ENCODE assay signal across 27 cellular contexts in the genomic region with DNA sequence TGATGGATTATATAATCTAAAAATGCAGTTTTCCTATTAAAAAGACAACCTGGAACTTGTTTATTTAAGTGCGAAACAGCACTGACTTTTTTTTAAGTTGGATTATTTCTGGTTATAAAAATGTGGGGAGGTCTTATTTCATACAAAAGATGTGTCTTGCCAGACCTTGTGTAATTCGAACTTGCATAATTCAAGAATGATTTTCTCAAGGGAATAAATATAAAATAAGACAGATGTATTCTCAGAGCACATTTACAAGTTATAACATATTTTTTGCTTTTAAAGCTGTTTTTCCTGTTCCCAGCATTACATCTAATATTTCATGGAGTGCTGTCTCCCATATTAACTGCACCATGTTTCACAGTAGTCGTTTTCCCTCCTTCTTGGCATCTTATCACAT.
DNase-seq lines count a peak whose midpoint lies in the region; ATAC-seq and TF ChIP-seq lines count a peak whose summit lies in the region.
"Had no signal": no experiment of that assay in that cellular context is flagged by ENCODE, and none has a peak within 500 bp of the region (broad histone marks: within the 10 kb centered on the region; RNA-seq: fewer than 3 reads in every experiment).

No MANE protein-coding gene starts in this region.

- TF ChIP-seq POLR2A in spleen (IDR thresholded peaks at IDR 0.05) = no peak

- H3K4me3 ChIP-seq in adipocyte (ENCODE audit: low read length) = peak overlapping the region; percentile 46
- H3K4me3 ChIP-seq in skeletal muscle cell (ENCODE audit: low read depth, low read length) = no peak overlapping the region
- H3K4me3 ChIP-seq in spleen = no peak overlapping the region
- H3K4me3 ChIP-seq: testis had no signal

- H3K27ac ChIP-seq in spleen = no peak overlapping the region
- H3K27ac ChIP-seq: esophagus squamous epithelium, testis had no signal

- intact Hi-C loops in spleen (cut with DNase I; ENCODE audit: low total_unique reads) = no loop called here

- H3K9me3 ChIP-seq in adipocyte (ENCODE audit: control insufficient read depth, low read length) = no peaks in the 10 kb centered on the region
- H3K9me3 ChIP-seq in spleen = no peaks in the 10 kb centered on the region
- H3K9me3 ChIP-seq: esophagus squamous epithelium, testis had no signal

- no peak for TF ChIP-seq CTCF in spleen (IDR thresholded peaks at IDR 0.05 in 8 of 11, conservative IDR thresholded peaks at IDR 0.05 in 3 of 11)

- no peaks in the 10 kb centered on the region for H3K27me3 ChIP-seq in adipocyte (replicated peaks; ENCODE audit: control insufficient read depth, insufficient read depth, low read length)
- no peaks in the 10 kb centered on the region for H3K27me3 ChIP-seq in spleen (replicated peaks in 1 of 7)
- H3K27me3 ChIP-seq: esophagus squamous epithelium, testis had no signal

- no peak for ATAC-seq in GM19035 (IDR thresholded peaks at IDR 0.05; ENCODE audit: unreplicated experiment)
- ATAC-seq: HCT116; HepG2; stimulated activated memory B cell treated with anti-CD40 and anti-IgM and Interleukin-4, amounts not matched to agents 10 μg/mL and 1 μg/mL and 100 μg/mL, for 72 hours had no signal

- DNase-seq in GM04504 (ENCODE audit: low read depth) (peak; percentile 60), adipocyte (ENCODE audit: low read depth) (peak; percentile 85), fibroblast of peridontal ligament (ENCODE audit: extremely low read depth) (peak; percentile 91), skeletal muscle cell (ENCODE audit: low read depth) (peak; percentile 48), midbrain (lab: John Stamatoyannopoulos, UW) (no peak), Kasumi-1 (lab: John Stamatoyannopoulos, UW) (no peak), spleen (no peak)
- DNase-seq: activated CD4-positive, alpha-beta T cell treated with anti-CD3 and anti-CD28 coated beads, Interleukin-2, amount 50 U/mL, for 4 hours; activated CD4-positive, CD25-positive, alpha-beta regulatory T cell; activated naive CD8-positive, alpha-beta T cell treated with anti-CD3 and anti-CD28 coated beads for 36 hours; CD4-positive, alpha-beta T cell; cerebellar nuclear complex; effector CD4-positive, alpha-beta T cell; esophagus squamous epithelium; head of caudate nucleus; NCI-H1105 treated with DMSO at 0.1 percent for 48 hours; NCI-H2029; NCI-H82; OCI-M1; stimulated activated CD4-positive, alpha-beta T cell treated with anti-CD3 and anti-CD28 coated beads, Interleukin-2, amount 100 ng/mL, for 48 hours; SW 1271; T1000; testis had no signal

- H3K4me1 ChIP-seq in adipocyte (ENCODE audit: control insufficient read depth, insufficient read depth, low read length) = peaks cover 16% of the 10 kb centered on the region
- no peaks in the 10 kb centered on the region for H3K4me1 ChIP-seq in spleen
- H3K4me1 ChIP-seq: testis had no signal

- H3K36me3 ChIP-seq in adipocyte (ENCODE audit: control insufficient read depth, insufficient read depth, low read length, severe bottlenecking) (no peaks in the 10 kb centered on the region), spleen (no peaks in the 10 kb centered on the region)
- H3K36me3 ChIP-seq: esophagus squamous epithelium had no signal

- H3K9ac ChIP-seq in adipocyte (ENCODE audit: low read length) = no peak overlapping the region

- WGBS in spleen, 5 donors = 63 to 85% (median 70%) methylated on average over 3 of the region's 3 CpGs

Comparison
In these comparisons a context has a peak if more than half of its experiments do, and no peak if none do; other contexts are left out.
1. DNase-seq: peak in GM04504 (single experiment), adipocyte (single experiment), fibroblast of peridontal ligament (single experiment) and skeletal muscle cell (single experiment); none in midbrain (single experiment), Kasumi-1 (0 of 2) and spleen (single experiment).